Comparison of ENCODE assay signal across 9 cellular contexts in the genomic region with DNA sequence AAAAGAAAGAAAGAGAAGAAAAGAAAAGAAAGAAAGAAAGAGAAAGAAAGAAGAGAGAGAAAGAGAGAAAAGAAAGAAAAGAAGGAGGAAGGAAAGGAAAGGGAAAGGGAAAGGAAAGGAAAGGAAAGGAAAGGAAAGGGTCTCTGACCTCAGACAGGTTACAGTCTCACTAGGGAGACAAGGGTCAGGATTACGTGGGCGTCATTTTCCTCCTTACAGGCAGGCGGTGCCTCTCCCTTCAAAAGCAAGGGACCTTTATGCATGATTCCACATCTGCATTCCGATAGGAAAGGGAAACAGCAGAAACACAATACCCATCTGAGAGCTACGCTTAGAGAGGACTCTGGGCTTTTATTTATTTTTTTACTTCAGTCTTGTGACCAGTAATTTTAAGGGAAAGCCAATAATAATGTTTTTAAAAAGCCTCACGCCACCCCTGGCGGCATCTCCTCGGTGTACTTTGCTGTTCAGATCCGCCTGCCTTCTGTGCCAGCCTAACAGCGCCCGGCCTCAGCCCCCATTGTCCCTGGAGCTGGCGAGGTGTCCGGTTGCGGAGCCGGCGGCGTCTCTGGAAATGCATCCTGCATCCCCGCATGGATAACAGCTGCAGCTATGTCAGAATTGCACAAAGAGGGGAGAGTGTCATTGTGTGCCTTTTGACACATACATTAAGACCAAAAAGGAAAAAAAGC. TPM values are rescaled to one million over a fixed set of nuclear protein-coding genes. Genes with fewer than 3 reads are reported as not detected.
A peak's percentile ranks its signal among the peaks of the same experiment; 100 is the strongest.
DNase-seq lines count a peak whose midpoint lies in the region; ATAC-seq and TF ChIP-seq lines count a peak whose summit lies in the region.
"Had no signal": no experiment of that assay in that cellular context is flagged by ENCODE, and none has a peak within 500 bp of the region (broad histone marks: within the 10 kb centered on the region; RNA-seq: fewer than 3 reads in every experiment).

No MANE protein-coding gene starts in this region.

- CTCF ChIA-PET in activated naive CD4-positive, alpha-beta T cell treated with anti-CD3 and anti-CD28 coated beads for 36 hours (lab: Charles Lee): interaction anchor here (0.6 to 2.6 kb wide), 8 partner anchors 25 to 404 kb away, joined by 3 to 12 read pairs (median 3); no protein-coding TSS in a partner anchor

- H4K20me1 ChIP-seq in osteoblast (ENCODE audit: insufficient read depth, low read length): no peaks in the 10 kb centered on the region

- H3K27ac Mint-ChIP-seq in activated naive CD4-positive, alpha-beta T cell treated with anti-CD3 and anti-CD28 coated beads for 36 hours: peak overlapping the region; percentile 62

- peak overlapping the region; percentile 92 for H2AFZ ChIP-seq in osteoblast (ENCODE audit: low read length)

- peaks cover 0 to 4% (median 0%) of the 10 kb centered on the region in 11 donors for H3K9me3 ChIP-seq in heart right ventricle
- H3K9me3 ChIP-seq in osteoblast (ENCODE audit: low read depth, low read length): no peaks in the 10 kb centered on the region

- H3K4me2 ChIP-seq in osteoblast (ENCODE audit: insufficient read depth, low read length): peak overlapping the region; percentile 99

- TF ChIP-seq CTCF in heart right ventricle (IDR thresholded peaks at IDR 0.05): peak in 4 of 9 donors; percentile 13 to 40 (median 34)
- no peak for TF ChIP-seq CTCF in osteoblast (IDR thresholded peaks at IDR 0.05; ENCODE audit: extremely low read depth, low read depth, low read length)

- peaks cover 2% of the 10 kb centered on the region for H3K27me3 Mint-ChIP-seq in activated naive CD4-positive, alpha-beta T cell treated with anti-CD3 and anti-CD28 coated beads for 36 hours (ENCODE audit: low read depth)

- H3K27me3 ChIP-seq in heart right ventricle (peaks cover 0 to 17% (median 0%) of the 10 kb centered on the region in 7 donors), osteoblast (ENCODE audit: insufficient read depth, low read length) (no peaks in the 10 kb centered on the region)

- H3K79me2 ChIP-seq in osteoblast (ENCODE audit: insufficient read depth, low read length): peaks cover 2% of the 10 kb centered on the region

- DNase-seq in activated naive CD4-positive, alpha-beta T cell treated with anti-CD3 and anti-CD28 coated beads for 36 hours: peak; percentile 19
- no peak for DNase-seq in activated naive CD4-positive, alpha-beta T cell (lab: John Stamatoyannopoulos, UW)
- DNase-seq in NCI-H510A treated with DMSO at 0.1 percent for 48 hours (lab: John Stamatoyannopoulos, UW) (peak; percentile 86), anterior cingulate cortex (lab: John Stamatoyannopoulos, UW) (peak in 46 of 58 donors; percentile 27 to 74 (median 56)), heart right ventricle (peak in 1 of 2 donors; percentile 48), osteoblast (ENCODE audit: insufficient read length, low spot score, missing footprints) (peak; percentile 98)

- intact Hi-C loops in activated naive CD4-positive, alpha-beta T cell treated with anti-CD3 and anti-CD28 coated beads for 36 hours (cut with micrococcal nuclease): no loop called here
- intact Hi-C loops in heart right ventricle (cut with DNase I): loop anchor here in 1 of 10 donors (5.0 kb wide), 1 partner anchor 42 kb away; no protein-coding TSS in a partner anchor

- H3K4me1 ChIP-seq in heart right ventricle (peaks cover 0 to 35% (median 19%) of the 10 kb centered on the region in 9 donors), osteoblast (ENCODE audit: insufficient read depth, low read length) (peaks cover 12% of the 10 kb centered on the region)

- H3K9me3 Mint-ChIP-seq in activated naive CD4-positive, alpha-beta T cell treated with anti-CD3 and anti-CD28 coated beads for 36 hours: no peaks in the 10 kb centered on the region

- peak overlapping the region; percentile 87 for H3K4me3 Mint-ChIP-seq in activated naive CD4-positive, alpha-beta T cell treated with anti-CD3 and anti-CD28 coated beads for 36 hours

- H3K27ac ChIP-seq in heart right ventricle (peak overlapping the region; percentile 5 to 85 (median 62)), osteoblast (ENCODE audit: low read depth, low read length) (peak overlapping the region; percentile 48)

- 1% methylated on average over 18 of the region's 18 CpGs for WGBS in heart right ventricle, 2 donors

- peaks cover 22% of the 10 kb centered on the region for H3K4me1 Mint-ChIP-seq in activated naive CD4-positive, alpha-beta T cell treated with anti-CD3 and anti-CD28 coated beads for 36 hours (ENCODE audit: low read depth)

- H3K36me3 ChIP-seq in heart right ventricle: no peaks in the 10 kb centered on the region
- no peaks in the 10 kb centered on the region for H3K36me3 ChIP-seq in osteoblast (ENCODE audit: insufficient read depth, low read length)

- H3K36me3 Mint-ChIP-seq in activated naive CD4-positive, alpha-beta T cell treated with anti-CD3 and anti-CD28 coated beads for 36 hours (ENCODE audit: low read depth): peaks cover 3% of the 10 kb centered on the region

- ATAC-seq in heart right ventricle (peak; percentile 25 to 63 (median 52)), GM21528 (IDR thresholded peaks at IDR 0.05; ENCODE audit: low FRiP score, unreplicated experiment) (no peak), HG02970 (IDR thresholded peaks at IDR 0.05; ENCODE audit: low FRiP score, unreplicated experiment) (no peak)

- peak overlapping the region; percentile 4 to 83 (median 72) for H3K4me3 ChIP-seq in heart right ventricle
- H3K4me3 ChIP-seq in osteoblast (ENCODE audit: insufficient read depth, low read length): peak overlapping the region; percentile 74
- H3K4me3 ChIP-seq: lung had no signal

RNA-seq across cellular contexts. Expression of a gene that starts 0.9 kb away (rescaled TPM):
- total RNA-seq in activated naive CD4-positive, alpha-beta T cell treated with anti-CD3 and anti-CD28 coated beads for 36 hours: 10 to 100 TPM; 18.5 to 21.2 TPM
- total RNA-seq in heart right ventricle: 10 to 100 TPM; 13.7 to 26.4 (median 17.5) TPM
- polyA plus RNA-seq in heart right ventricle: 10 to 100 TPM; 25.9 to 37.7 TPM
- 19.4 and 21.0 TPM in 2 replicates for total RNA-seq in osteoblast

Comparison
In these comparisons a context has a peak if more than half of its experiments do, and no peak if none do; other contexts are left out.
1. DNase-seq: peak in activated naive CD4-positive, alpha-beta T cell treated with anti-CD3 and anti-CD28 coated beads for 36 hours (single experiment), NCI-H510A treated with DMSO at 0.1 percent for 48 hours (single experiment), anterior cingulate cortex (46 of 58) and osteoblast (single experiment); none in activated naive CD4-positive, alpha-beta T cell (0 of 4).
2. ATAC-seq: peak in heart right ventricle (8 of 8); none in GM21528 (single experiment) and HG02970 (single experiment).